Comparison of ENCODE assay signal across 17 cellular contexts in the genomic region with DNA sequence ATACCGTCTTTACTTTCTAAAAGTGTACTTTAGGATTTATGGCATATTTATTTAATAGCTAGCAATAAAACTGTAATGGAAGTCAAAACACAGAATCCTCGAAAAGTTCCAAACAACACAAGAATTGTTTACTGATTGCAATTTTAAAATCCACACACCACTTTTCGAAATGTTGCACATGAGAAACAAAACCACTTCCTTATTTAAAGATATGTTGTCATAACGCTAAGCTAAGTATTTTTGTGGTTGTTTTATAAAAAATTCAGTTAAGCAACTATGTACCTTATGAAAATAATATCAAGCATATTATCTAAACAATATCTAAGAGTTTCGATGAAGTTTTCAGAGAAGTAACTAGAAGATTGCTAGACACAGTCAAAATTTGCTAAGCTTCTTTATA. TPM values are rescaled to one million over a fixed set of nuclear protein-coding genes. Genes with fewer than 3 reads are reported as not detected.
"Had no signal": no experiment of that assay in that cellular context is flagged by ENCODE, and none has a peak within 500 bp of the region (broad histone marks: within the 10 kb centered on the region; RNA-seq: fewer than 3 reads in every experiment).

No MANE protein-coding gene starts in this region.

- H3K27me3 Mint-ChIP-seq: activated naive CD4-positive, alpha-beta T cell treated with anti-CD3 and anti-CD28 coated beads, Interleukin-2, amount 10 ng/mL, durations not matched to agents 7 days and 5 days; stimulated activated naive CD8-positive, alpha-beta T cell treated with anti-CD3 and anti-CD28 coated beads, Interleukin-15, amount 100 ng/mL, for 72 hours; type B pancreatic cell had no signal

- H3K9me3 Mint-ChIP-seq: activated CD4-positive, alpha-beta memory T cell treated with anti-CD3 and anti-CD28 coated beads for 36 hours; activated naive CD4-positive, alpha-beta T cell treated with anti-CD3 and anti-CD28 coated beads, Interleukin-2, amount 10 ng/mL, durations not matched to agents 7 days and 5 days; activated T-cell treated with anti-CD3 and anti-CD28 coated beads, Interleukin-2, amount 50 U/mL, for 24 hours; neural crest cell; stimulated activated naive CD8-positive, alpha-beta T cell treated with anti-CD3 and anti-CD28 coated beads, Interleukin-15, amount 100 ng/mL, for 72 hours; type B pancreatic cell had no signal

- DNase-seq: activated CD4-positive, alpha-beta memory T cell treated with anti-CD3 and anti-CD28 coated beads for 36 hours; activated naive CD4-positive, alpha-beta T cell treated with anti-CD3 and anti-CD28 coated beads, Interleukin-2, amount 10 ng/mL, durations not matched to agents 7 days and 5 days; activated T-cell treated with anti-CD3 and anti-CD28 coated beads, Interleukin-2, amount 50 U/mL, for 24 hours; foreskin fibroblast; glutamatergic neuron; left colon; lower lobe of right lung; right lobe of liver; stimulated activated naive CD8-positive, alpha-beta T cell treated with anti-CD3 and anti-CD28 coated beads, Interleukin-15, amount 100 ng/mL, for 72 hours; SW 1271 had no signal

- H3K4me3 Mint-ChIP-seq: activated CD4-positive, alpha-beta memory T cell treated with anti-CD3 and anti-CD28 coated beads for 36 hours; activated naive CD4-positive, alpha-beta T cell treated with anti-CD3 and anti-CD28 coated beads, Interleukin-2, amount 10 ng/mL, durations not matched to agents 7 days and 5 days; activated T-cell treated with anti-CD3 and anti-CD28 coated beads, Interleukin-2, amount 50 U/mL, for 24 hours; neural crest cell; stimulated activated naive CD8-positive, alpha-beta T cell treated with anti-CD3 and anti-CD28 coated beads, Interleukin-15, amount 100 ng/mL, for 72 hours; type B pancreatic cell had no signal

- H3K4me1 Mint-ChIP-seq: activated naive CD4-positive, alpha-beta T cell treated with anti-CD3 and anti-CD28 coated beads, Interleukin-2, amount 10 ng/mL, durations not matched to agents 7 days and 5 days; stimulated activated naive CD8-positive, alpha-beta T cell treated with anti-CD3 and anti-CD28 coated beads, Interleukin-15, amount 100 ng/mL, for 72 hours had no signal

- H3K36me3 Mint-ChIP-seq: activated CD4-positive, alpha-beta memory T cell treated with anti-CD3 and anti-CD28 coated beads for 36 hours; activated naive CD4-positive, alpha-beta T cell treated with anti-CD3 and anti-CD28 coated beads, Interleukin-2, amount 10 ng/mL, durations not matched to agents 7 days and 5 days; type B pancreatic cell had no signal

- H3K27ac Mint-ChIP-seq: activated CD4-positive, alpha-beta memory T cell treated with anti-CD3 and anti-CD28 coated beads for 36 hours; activated naive CD4-positive, alpha-beta T cell treated with anti-CD3 and anti-CD28 coated beads, Interleukin-2, amount 10 ng/mL, durations not matched to agents 7 days and 5 days; activated T-cell treated with anti-CD3 and anti-CD28 coated beads, Interleukin-2, amount 50 U/mL, for 24 hours; stimulated activated naive CD8-positive, alpha-beta T cell treated with anti-CD3 and anti-CD28 coated beads, Interleukin-15, amount 100 ng/mL, for 72 hours; type B pancreatic cell had no signal

- ATAC-seq: left colon; lower lobe of right lung; right lobe of liver; stimulated activated naive CD8-positive, alpha-beta T cell treated with anti-CD3 and anti-CD28 coated beads, Interleukin-15, amount 100 ng/mL, for 72 hours had no signal

RNA-seq across cellular contexts. Expression of gene TMPRSS11D, which starts 0.3 kb away (rescaled TPM):
- total RNA-seq: activated CD4-positive, alpha-beta memory T cell treated with anti-CD3 and anti-CD28 coated beads for 36 hours; cardiac muscle cell; left colon; lower lobe of right lung; neural crest cell; osteocyte; pulmonary artery endothelial cell; right lobe of liver; T-helper 2 cell treated with Interferon-gamma antibody and Interleukin-4, amounts not matched to agents 100 ng/mL and 5 ng/mL, for 36 hours; temporal lobe had no signal
